Comparison of ENCODE assay signal across 25 cellular contexts in genomic region chr10:8311526-8312070, GRCh38.
"Had no signal": no experiment of that assay in that cellular context is flagged by ENCODE, and none has a peak within 500 bp of the region (broad histone marks: within the 10 kb centered on the region; RNA-seq: fewer than 3 reads in every experiment).

No MANE protein-coding gene starts in this region.

- H3K4me3 Mint-ChIP-seq: activated CD8-positive, alpha-beta memory T cell treated with anti-CD3 and anti-CD28 coated beads, Interleukin-2, amount 10 ng/mL, durations not matched to agents 7 days and 5 days; activated naive CD4-positive, alpha-beta T cell treated with anti-CD3 and anti-CD28 coated beads for 36 hours; activated naive CD8-positive, alpha-beta T cell; central memory CD8-positive, alpha-beta T cell had no signal

- H3K36me3 Mint-ChIP-seq: activated naive CD8-positive, alpha-beta T cell; brain had no signal

- H3K27me3 Mint-ChIP-seq: activated CD8-positive, alpha-beta memory T cell treated with anti-CD3 and anti-CD28 coated beads, Interleukin-2, amount 10 ng/mL, durations not matched to agents 7 days and 5 days; activated naive CD8-positive, alpha-beta T cell; central memory CD8-positive, alpha-beta T cell had no signal

- H3K9me3 Mint-ChIP-seq: central memory CD8-positive, alpha-beta T cell had no signal

- ATAC-seq: activated CD8-positive, alpha-beta memory T cell treated with anti-CD3 and anti-CD28 coated beads, Interleukin-2, amount 10 ng/mL, durations not matched to agents 7 days and 5 days; K562; Panc1; Right ventricle myocardium inferior had no signal

- DNase-seq: activated CD4-positive, alpha-beta T cell treated with anti-CD3 and anti-CD28 coated beads, Interleukin-2, amount 50 U/mL, for 48 hours; activated CD4-positive, CD25-positive, alpha-beta regulatory T cell; activated CD8-positive, alpha-beta memory T cell treated with anti-CD3 and anti-CD28 coated beads, Interleukin-2, amount 10 ng/mL, durations not matched to agents 7 days and 5 days; activated gamma-delta T cell; activated naive CD4-positive, alpha-beta T cell treated with anti-CD3 and anti-CD28 coated beads for 36 hours; adrenal gland; aorta; Karpas-422; NCI-H1092; NCI-H1417; NCI-H1930; NCI-H2171; NCI-H2227 treated with DMSO at 0.1 percent for 48 hours; NCI-H526 treated with DMSO at 0.1 percent for 48 hours; NCI-H82; RPMI8226; SJCRH30; SK-N-SH; T-helper 1 cell had no signal

- H3K27ac Mint-ChIP-seq: activated CD8-positive, alpha-beta memory T cell treated with anti-CD3 and anti-CD28 coated beads, Interleukin-2, amount 10 ng/mL, durations not matched to agents 7 days and 5 days; activated naive CD4-positive, alpha-beta T cell treated with anti-CD3 and anti-CD28 coated beads for 36 hours; activated naive CD8-positive, alpha-beta T cell had no signal
